Comparison of ENCODE assay signal across 22 cellular contexts in the genomic region with DNA sequence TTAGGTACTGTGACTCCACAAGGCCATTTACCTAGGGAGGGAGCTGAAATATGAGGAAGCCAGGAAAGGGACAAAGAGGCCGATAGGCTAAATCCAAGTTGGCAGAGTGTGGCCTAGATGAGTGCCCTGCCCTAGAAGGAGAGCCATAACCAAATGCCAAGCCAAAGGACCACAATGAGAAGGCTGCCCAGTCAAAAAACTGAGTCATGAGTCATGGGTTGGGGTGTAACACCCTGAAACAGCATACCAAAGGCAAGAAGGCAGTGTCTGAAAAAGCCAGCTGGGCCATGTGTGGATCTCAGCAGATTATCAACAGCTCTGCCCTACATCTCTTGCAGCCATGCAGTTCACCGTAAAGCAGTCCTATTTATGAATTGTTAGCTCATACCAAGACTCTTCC.
DNase-seq lines count a peak whose midpoint lies in the region; ATAC-seq and TF ChIP-seq lines count a peak whose summit lies in the region.
"Had no signal": no experiment of that assay in that cellular context is flagged by ENCODE, and none has a peak within 500 bp of the region (broad histone marks: within the 10 kb centered on the region; RNA-seq: fewer than 3 reads in every experiment).

No MANE protein-coding gene starts in this region.

- ATAC-seq in activated naive CD8-positive, alpha-beta T cell treated with anti-CD3 and anti-CD28 coated beads, Interleukin-2, amount 50 U/mL, for 24 hours, result peak; percentile 24
- peak; percentile 69 for ATAC-seq in stimulated activated effector memory CD8-positive, alpha-beta T cell treated with anti-CD3 and anti-CD28 coated beads, Interleukin-12 subunit alpha, Interleukin-12 subunit beta, amount 100 ng/mL, for 72 hours
- no peak for ATAC-seq in HG02981 (IDR thresholded peaks at IDR 0.05; ENCODE audit: unreplicated experiment)
- ATAC-seq in HG03521 (IDR thresholded peaks at IDR 0.05; ENCODE audit: unreplicated experiment), result no peak
- ATAC-seq: GM12878 had no signal

- intact Hi-C loops in esophagus squamous epithelium (cut with DNase I), result no loop called here

- H3K9me3 ChIP-seq in esophagus squamous epithelium, result no peaks in the 10 kb centered on the region

- H3K4me1 ChIP-seq in esophagus squamous epithelium, result peaks cover 0 to 49% (median 15%) of the 10 kb centered on the region in 3 donors

- H3K27me3 ChIP-seq in esophagus squamous epithelium, result no peaks in the 10 kb centered on the region

- no peaks in the 10 kb centered on the region for H3K36me3 Mint-ChIP-seq in activated naive CD8-positive, alpha-beta T cell treated with anti-CD3 and anti-CD28 coated beads, Interleukin-2, amount 50 U/mL, for 24 hours (ENCODE audit: low read depth)
- no peaks in the 10 kb centered on the region for H3K36me3 Mint-ChIP-seq in activated naive CD8-positive, alpha-beta T cell treated with anti-CD3 and anti-CD28 coated beads for 36 hours
- H3K36me3 Mint-ChIP-seq in stimulated activated effector memory CD8-positive, alpha-beta T cell treated with anti-CD3 and anti-CD28 coated beads, Interleukin-12 subunit alpha, Interleukin-12 subunit beta, amount 100 ng/mL, for 72 hours, result no peaks in the 10 kb centered on the region
- H3K36me3 Mint-ChIP-seq: CD14-positive monocyte, IgD-negative memory B cell had no signal

- H3K36me3 ChIP-seq in esophagus squamous epithelium, result no peaks in the 10 kb centered on the region

- H3K4me3 Mint-ChIP-seq in activated naive CD8-positive, alpha-beta T cell treated with anti-CD3 and anti-CD28 coated beads, Interleukin-2, amount 50 U/mL, for 24 hours, result no peak overlapping the region
- no peak overlapping the region for H3K4me3 Mint-ChIP-seq in activated naive CD8-positive, alpha-beta T cell treated with anti-CD3 and anti-CD28 coated beads for 36 hours
- no peak overlapping the region for H3K4me3 Mint-ChIP-seq in stimulated activated effector memory CD8-positive, alpha-beta T cell treated with anti-CD3 and anti-CD28 coated beads, Interleukin-12 subunit alpha, Interleukin-12 subunit beta, amount 100 ng/mL, for 72 hours
- H3K4me3 Mint-ChIP-seq: CD14-positive monocyte, IgD-negative memory B cell, nephron had no signal

- DNase-seq in activated naive CD8-positive, alpha-beta T cell treated with anti-CD3 and anti-CD28 coated beads, Interleukin-2, amount 50 U/mL, for 24 hours, result no peak
- no peak for DNase-seq in activated naive CD8-positive, alpha-beta T cell treated with anti-CD3 and anti-CD28 coated beads for 36 hours
- peak; percentile 28 for DNase-seq in NCI-H226
- DNase-seq in esophagus squamous epithelium (lab: John Stamatoyannopoulos, UW), result no peak
- no peak for DNase-seq in stimulated activated effector memory CD8-positive, alpha-beta T cell treated with anti-CD3 and anti-CD28 coated beads, Interleukin-12 subunit alpha, Interleukin-12 subunit beta, amount 100 ng/mL, for 72 hours (ENCODE audit: low spot score in 2 of 2)
- no peak for DNase-seq in inferior parietal cortex (ENCODE audit: extremely low spot score)
- DNase-seq: activated naive CD4-positive, alpha-beta T cell treated with Interleukin-2 at 50 U/mL for 16 hours; activated T-cell treated with anti-CD3 and anti-CD28 coated beads for 4 hours; aorta; cerebellar nuclear complex; effector CD8-positive, alpha-beta T cell; GF-D8; NCI-H187 treated with DMSO at 0.1 percent for 48 hours; RPMI8226; stimulated activated CD4-positive, alpha-beta T cell treated with anti-CD3 and anti-CD28 coated beads, Interleukin-2, amount 100 ng/mL, for 48 hours had no signal

- H3K27me3 Mint-ChIP-seq in activated naive CD8-positive, alpha-beta T cell treated with anti-CD3 and anti-CD28 coated beads, Interleukin-2, amount 50 U/mL, for 24 hours, result no peaks in the 10 kb centered on the region
- H3K27me3 Mint-ChIP-seq in activated naive CD8-positive, alpha-beta T cell treated with anti-CD3 and anti-CD28 coated beads for 36 hours, result no peaks in the 10 kb centered on the region
- H3K27me3 Mint-ChIP-seq: IgD-negative memory B cell had no signal

- peaks cover 5% of the 10 kb centered on the region for H3K4me1 Mint-ChIP-seq in activated naive CD8-positive, alpha-beta T cell treated with anti-CD3 and anti-CD28 coated beads, Interleukin-2, amount 50 U/mL, for 24 hours
- H3K4me1 Mint-ChIP-seq in activated naive CD8-positive, alpha-beta T cell treated with anti-CD3 and anti-CD28 coated beads for 36 hours, result peaks cover 5% of the 10 kb centered on the region
- H3K4me1 Mint-ChIP-seq in stimulated activated effector memory CD8-positive, alpha-beta T cell treated with anti-CD3 and anti-CD28 coated beads, Interleukin-12 subunit alpha, Interleukin-12 subunit beta, amount 100 ng/mL, for 72 hours, result no peaks in the 10 kb centered on the region
- H3K4me1 Mint-ChIP-seq: CD14-positive monocyte, IgD-negative memory B cell, nephron had no signal

- no peak for TF ChIP-seq CTCF in esophagus squamous epithelium (IDR thresholded peaks at IDR 0.05)

- H3K27ac ChIP-seq in esophagus squamous epithelium, result peak overlapping the region; percentile 22 to 55 (median 35)
- H3K27ac ChIP-seq: skin epidermis had no signal

- H3K27ac Mint-ChIP-seq in activated naive CD8-positive, alpha-beta T cell treated with anti-CD3 and anti-CD28 coated beads, Interleukin-2, amount 50 U/mL, for 24 hours, result no peak overlapping the region
- no peak overlapping the region for H3K27ac Mint-ChIP-seq in activated naive CD8-positive, alpha-beta T cell treated with anti-CD3 and anti-CD28 coated beads for 36 hours
- H3K27ac Mint-ChIP-seq in stimulated activated effector memory CD8-positive, alpha-beta T cell treated with anti-CD3 and anti-CD28 coated beads, Interleukin-12 subunit alpha, Interleukin-12 subunit beta, amount 100 ng/mL, for 72 hours, result no peak overlapping the region
- H3K27ac Mint-ChIP-seq: CD14-positive monocyte, IgD-negative memory B cell, nephron had no signal

- H3K9me3 Mint-ChIP-seq in activated naive CD8-positive, alpha-beta T cell treated with anti-CD3 and anti-CD28 coated beads, Interleukin-2, amount 50 U/mL, for 24 hours, result no peaks in the 10 kb centered on the region
- H3K9me3 Mint-ChIP-seq in activated naive CD8-positive, alpha-beta T cell treated with anti-CD3 and anti-CD28 coated beads for 36 hours, result no peaks in the 10 kb centered on the region
- H3K9me3 Mint-ChIP-seq in stimulated activated effector memory CD8-positive, alpha-beta T cell treated with anti-CD3 and anti-CD28 coated beads, Interleukin-12 subunit alpha, Interleukin-12 subunit beta, amount 100 ng/mL, for 72 hours, result no peaks in the 10 kb centered on the region
- H3K9me3 Mint-ChIP-seq: IgD-negative memory B cell, nephron had no signal

- 19 to 37% methylated on average over 2 of the region's 2 CpGs for WGBS in esophagus squamous epithelium, 2 donors

- no peak overlapping the region for H3K4me3 ChIP-seq in esophagus squamous epithelium
- H3K4me3 ChIP-seq: GM12878, skin epidermis had no signal

- TF ChIP-seq POLR2A in esophagus squamous epithelium (IDR thresholded peaks at IDR 0.05), result no peak

Comparison
In these comparisons a context has a peak if more than half of its experiments do, and no peak if none do; other contexts are left out.
1. ATAC-seq: peak in activated naive CD8-positive, alpha-beta T cell treated with anti-CD3 and anti-CD28 coated beads, Interleukin-2, amount 50 U/mL, for 24 hours (single experiment) and stimulated activated effector memory CD8-positive, alpha-beta T cell treated with anti-CD3 and anti-CD28 coated beads, Interleukin-12 subunit alpha, Interleukin-12 subunit beta, amount 100 ng/mL, for 72 hours (single experiment); none in HG02981 (single experiment) and HG03521 (single experiment).